ENCODE assay signal across 9 cellular contexts in genomic region chr20:63696311-63696627, GRCh38. TPM values are rescaled to one million over a fixed set of nuclear protein-coding genes. Genes with fewer than 3 reads are reported as not detected.
A peak's percentile ranks its signal among the peaks of the same experiment; 100 is the strongest.
DNase-seq lines count a peak whose midpoint lies in the region; ATAC-seq and TF ChIP-seq lines count a peak whose summit lies in the region.
"Had no signal": no experiment of that assay in that cellular context is flagged by ENCODE, and none has a peak within 500 bp of the region (broad histone marks: within the 10 kb centered on the region; RNA-seq: fewer than 3 reads in every experiment).

No MANE protein-coding gene starts in this region.

- H3K27me3 Mint-ChIP-seq in WTC11 (ENCODE audit: low read depth) (peaks cover 3% of the 10 kb centered on the region; the same call in 1 of the 2 replicates), endothelial cell (ENCODE audit: unreplicated experiment) (peaks cover 12% of the 10 kb centered on the region)

- H3K4me1 Mint-ChIP-seq in WTC11 (peaks cover 7% of the 10 kb centered on the region), endothelial cell (ENCODE audit: unreplicated experiment) (peaks cover 4% of the 10 kb centered on the region)

- TF ChIP-seq CTCF in WTC11 (IDR thresholded peaks at IDR 0.05) (no peak), sigmoid colon (IDR thresholded peaks at IDR 0.05) (no peak), endothelial cell (IDR thresholded peaks at IDR 0.05; ENCODE audit: unreplicated experiment) (no peak)

- peak overlapping the region; percentile 45; the same call in 1 of the 2 replicates for H3K27ac Mint-ChIP-seq in WTC11
- no peak overlapping the region for H3K27ac Mint-ChIP-seq in endothelial cell (ENCODE audit: unreplicated experiment)

- no peak for TF ChIP-seq EP300 in sigmoid colon (IDR thresholded peaks at IDR 0.05)

- CTCF ChIA-PET in WTC11 (lab: Charles Lee): interaction anchor here (0.9 to 3.4 kb wide), 5 partner anchors 12 to 158 kb away, joined by 3 to 19 read pairs (median 9); partner anchors contain the start of genes ARFRP1, GMEB2, PTK6 and RTEL1

- peaks cover 14% of the 10 kb centered on the region for H3K36me3 Mint-ChIP-seq in WTC11
- peaks cover 4% of the 10 kb centered on the region for H3K36me3 Mint-ChIP-seq in endothelial cell (ENCODE audit: low read depth, unreplicated experiment)

- POLR2A ChIA-PET in WTC11 (lab: Charles Lee): interaction anchor here (0.5 to 1.6 kb wide), 6 partner anchors 9 to 153 kb away, joined by 3 to 4 read pairs (median 3); partner anchors contain the start of genes ARFRP1, RTEL1 and ZGPAT

- 7 to 15% methylated on average over 6 of the region's 6 CpGs for WGBS in sigmoid colon, 2 donors

- no peak overlapping the region for H3K27ac ChIP-seq in sigmoid colon
- H3K27ac ChIP-seq: PC-9 had no signal

- TF ChIP-seq POLR2A in sigmoid colon (IDR thresholded peaks at IDR 0.05): no peak

- H3K27me3 ChIP-seq in H7 (ENCODE audit: control insufficient read depth, insufficient read depth, low read length): no peaks in the 10 kb centered on the region; the same call in 1 of the 2 replicates
- no peaks in the 10 kb centered on the region for H3K27me3 ChIP-seq in sigmoid colon

- no peaks in the 10 kb centered on the region for H3K9me3 ChIP-seq in sigmoid colon

- intact Hi-C loops in Right ventricle myocardium inferior (cut with DNase I): no loop called here
- intact Hi-C loops in sigmoid colon (cut with DNase I): no loop called here

- H3K4me3 Mint-ChIP-seq in WTC11: peak overlapping the region; percentile 53
- H3K4me3 Mint-ChIP-seq in endothelial cell (ENCODE audit: unreplicated experiment): no peak overlapping the region

- H3K36me3 ChIP-seq in H7 (replicated peaks; ENCODE audit: control insufficient read depth, insufficient read depth, low read length) (peaks cover 1% of the 10 kb centered on the region; the same call in 1 of the 2 replicates), sigmoid colon (peaks cover 6 to 29% (median 11%) of the 10 kb centered on the region in 4 donors)

- peaks cover 0 to 43% (median 37%) of the 10 kb centered on the region in 4 donors for H3K4me1 ChIP-seq in sigmoid colon

- H3K9me3 Mint-ChIP-seq in WTC11: no peaks in the 10 kb centered on the region
- H3K9me3 Mint-ChIP-seq in endothelial cell (ENCODE audit: unreplicated experiment): no peaks in the 10 kb centered on the region

- H3K4me3 ChIP-seq in H7 (ENCODE audit: insufficient read depth, low read depth, low read length) (no peak overlapping the region; the same call in 1 of the 2 replicates), sigmoid colon (peak overlapping the region in 3 of 4 donors; percentile 19 to 29 (median 28))
- H3K4me3 ChIP-seq: PC-9 had no signal

- DNase-seq in H7 (peak; percentile 97), WTC11 (ENCODE audit: low spot score) (peak; percentile 65), Right ventricle myocardium inferior (ENCODE audit: missing footprints) (peak; percentile 51), sigmoid colon (peak; percentile 66), endothelial cell (ENCODE audit: low spot score) (no peak), DMS153 treated with DMSO at 0.1 percent for 48 hours (lab: John Stamatoyannopoulos, UW; ENCODE audit: unreplicated experiment) (no peak), HCEC 1CT (no peak)

- ATAC-seq in WTC11: peak; percentile 78
- peak; percentile 2 for ATAC-seq in Right ventricle myocardium inferior
- ATAC-seq in HG03175 (IDR thresholded peaks at IDR 0.05; ENCODE audit: unreplicated experiment): no peak

TF ChIP-seq in WTC11, 78 proteins besides CTCF, POLR2A, EP300 and RAD21 (continues in another document):
- TF ChIP-seq USF1 (CRISPR knock-in tag; IDR thresholded peaks at IDR 0.05) (0 out of 2 replicates have a peak, but pooled peaks have one; percentile 50), E2F1 (CRISPR knock-in tag; IDR thresholded peaks at IDR 0.05) (no peak), AFF4 (CRISPR knock-in tag; IDR thresholded peaks at IDR 0.05; ENCODE audit: borderline replicate concordance) (no peak), ERG (CRISPR knock-in tag; IDR thresholded peaks at IDR 0.05) (no peak), SOX15 (CRISPR knock-in tag; IDR thresholded peaks at IDR 0.05) (no peak), CREM (CRISPR knock-in tag; IDR thresholded peaks at IDR 0.05) (0 out of 2 replicates have a peak, but pooled peaks have one; percentile 24)

RNA-seq across cellular contexts. Expression of gene TNFRSF6B, which starts 0.2 kb away (rescaled TPM):
- not detected in 2 replicates for total RNA-seq in H7 (2014; rRNA removed; shearing (Covaris generic))
- total RNA-seq in WTC11 (2021) (not detected in 3 replicates), Right ventricle myocardium inferior (1.0 TPM), sigmoid colon (10 to 100 TPM in 1 of 4 donors, 1 to 10 TPM in 3; 1.8 to 45.5 (median 4.2) TPM), endothelial cell (ENCODE audit: unreplicated experiment) (not detected)
- polyA plus RNA-seq in sigmoid colon: 100 to 1,000 TPM in 1 of 3 donors, 1 to 10 TPM in 2; 1.2 to 186 (median 4.8) TPM
- total RNA-seq: PC-9 had no signal

RNA-seq across cellular contexts. Expression of gene ARFRP1, which starts 11.5 kb away (rescaled TPM):
- 24.2 and 26.2 TPM in 2 replicates for total RNA-seq in H7 (2014; rRNA removed; shearing (Covaris generic))
- 24.3 to 30.2 TPM (median 27.4 TPM) in 3 replicates for total RNA-seq in WTC11 (2021)
- 34.2 TPM for total RNA-seq in Right ventricle myocardium inferior
- 10 to 100 TPM; 26.8 to 38.7 (median 28.8) TPM for total RNA-seq in sigmoid colon
- 10 to 100 TPM; 39.1 to 70.2 (median 45.6) TPM for polyA plus RNA-seq in sigmoid colon
- 33.4 TPM for total RNA-seq in endothelial cell (ENCODE audit: unreplicated experiment)

RNA-seq across cellular contexts. Expression of gene ZGPAT, which starts 11.6 kb away (rescaled TPM):
- 32.6 and 52.0 TPM in 2 replicates for total RNA-seq in H7 (2014; rRNA removed; shearing (Covaris generic))
- total RNA-seq in WTC11 (2021) (28.3 to 31.0 TPM (median 30.4 TPM) in 3 replicates), Right ventricle myocardium inferior (15.1 TPM), sigmoid colon (10 to 100 TPM; 18.5 to 22.5 (median 19.6) TPM), endothelial cell (ENCODE audit: unreplicated experiment) (34.9 TPM)
- polyA plus RNA-seq in sigmoid colon: 10 to 100 TPM; 24.0 to 44.9 (median 30.5) TPM

RNA-seq across cellular contexts. Expression of gene RTEL1, which starts 38.2 kb away (rescaled TPM):
- 15.1 and 22.4 TPM in 2 replicates for total RNA-seq in H7 (2014; rRNA removed; shearing (Covaris generic))
- 39.3 to 44.9 TPM (median 40.5 TPM) in 3 replicates for total RNA-seq in WTC11 (2021)
- 9.0 TPM for total RNA-seq in Right ventricle myocardium inferior
- 10 to 100 TPM; 19.6 to 44.3 (median 31.4) TPM for total RNA-seq in sigmoid colon
- 10 to 100 TPM in 1 of 3 donors, 1 to 10 TPM in 2; 3.6 to 22.4 (median 9.0) TPM for polyA plus RNA-seq in sigmoid colon
- 20.2 TPM for total RNA-seq in endothelial cell (ENCODE audit: unreplicated experiment)

RNA-seq across cellular contexts. Expression of gene LIME1, which starts 40.2 kb away (rescaled TPM):
- 7.7 and 10.5 TPM in 2 replicates for total RNA-seq in H7 (2014; rRNA removed; shearing (Covaris generic))
- 4.5 to 7.0 TPM (median 6.0 TPM) in 3 replicates for total RNA-seq in WTC11 (2021)
- 1.6 TPM for total RNA-seq in Right ventricle myocardium inferior
- 1 to 10 TPM; 4.6 to 7.8 (median 6.4) TPM for total RNA-seq in sigmoid colon
- 10 to 100 TPM in 1 of 3 donors, 1 to 10 TPM in 1, not detected in 1; 4.8 to 35.3 TPM for polyA plus RNA-seq in sigmoid colon
- total RNA-seq in endothelial cell (ENCODE audit: unreplicated experiment): 8.1 TPM

Comparison
In these comparisons a context has a peak if more than half of its experiments do, and no peak if none do; other contexts are left out.
1. DNase-seq: peak in H7 (single experiment), WTC11 (single experiment), Right ventricle myocardium inferior (single experiment) and sigmoid colon (single experiment); none in endothelial cell (single experiment), DMS153 treated with DMSO at 0.1 percent for 48 hours (single experiment) and HCEC 1CT (single experiment).